Comparison of ENCODE assay signal across 39 cellular contexts in genomic region chr3:106611841-106612240, GRCh38.
DNase-seq lines count a peak whose midpoint lies in the region; ATAC-seq, FAIRE-seq and TF ChIP-seq lines count a peak whose summit lies in the region.
"Had no signal": no experiment of that assay in that cellular context is flagged by ENCODE, and none has a peak within 500 bp of the region (broad histone marks: within the 10 kb centered on the region; RNA-seq: fewer than 3 reads in every experiment).

No MANE protein-coding gene starts in this region.

- H3K27ac Mint-ChIP-seq in MCF 10A (ENCODE audit: low read depth, unreplicated experiment) (peak overlapping the region; percentile 65), mesothelial cell of epicardium (peak overlapping the region; percentile 41)
- H3K27ac Mint-ChIP-seq: activated naive CD4-positive, alpha-beta T cell treated with anti-CD3 and anti-CD28 coated beads, Interleukin-2, amount 50 U/mL, for 24 hours; CD8-positive, alpha-beta T cell; effector memory CD8-positive, alpha-beta T cell; memory B cell; neural progenitor cell had no signal

- no peaks in the 10 kb centered on the region for H3K4me1 ChIP-seq in breast epithelium
- H3K4me1 ChIP-seq in kidney (ENCODE audit: control insufficient read depth in 1 of 2, insufficient read depth in 1 of 2, low read depth in 1 of 2, low read length in 2 of 2) = no peaks in the 10 kb centered on the region
- peaks cover 0 to 4% (median 0%) of the 10 kb centered on the region in 4 donors for H3K4me1 ChIP-seq in sigmoid colon
- H3K4me1 ChIP-seq: gastroesophageal sphincter had no signal

- H3K4me1 Mint-ChIP-seq in MCF 10A (ENCODE audit: insufficient read depth, unreplicated experiment) (peaks cover 22% of the 10 kb centered on the region), mesothelial cell of epicardium (peaks cover 38% of the 10 kb centered on the region)

- H3K36me3 ChIP-seq in breast epithelium (no peaks in the 10 kb centered on the region), kidney (ENCODE audit: control insufficient read depth in 1 of 2, insufficient read depth in 2 of 2, low read length in 2 of 2) (no peaks in the 10 kb centered on the region), sigmoid colon (no peaks in the 10 kb centered on the region)
- H3K36me3 ChIP-seq: BE2C, cardiac muscle cell, gastroesophageal sphincter, MG63, neural progenitor cell, spleen, tibial artery had no signal

- H3K4me3 Mint-ChIP-seq in MCF 10A (ENCODE audit: unreplicated experiment) = no peak overlapping the region
- no peak overlapping the region for H3K4me3 Mint-ChIP-seq in mesothelial cell of epicardium
- H3K4me3 Mint-ChIP-seq: activated naive CD4-positive, alpha-beta T cell treated with anti-CD3 and anti-CD28 coated beads, Interleukin-2, amount 50 U/mL, for 24 hours; CD8-positive, alpha-beta T cell; effector memory CD8-positive, alpha-beta T cell; memory B cell; neural progenitor cell had no signal

- no peaks in the 10 kb centered on the region for H3K9me3 Mint-ChIP-seq in MCF 10A (ENCODE audit: unreplicated experiment)
- H3K9me3 Mint-ChIP-seq in mesothelial cell of epicardium = peaks cover 22% of the 10 kb centered on the region

- no peak for ATAC-seq in GM21423 (IDR thresholded peaks at IDR 0.05; ENCODE audit: unreplicated experiment)
- ATAC-seq: CD8-positive, alpha-beta T cell; effector memory CD8-positive, alpha-beta T cell; gastroesophageal sphincter; K562; left colon had no signal

- POLR2A ChIA-PET in MCF 10A (lab: Yijun Ruan, JAX) = interaction anchor here (0.5 kb wide), 1 partner anchor 227 kb away, joined by 3 read pairs; no protein-coding TSS in a partner anchor

- H3K4me3 ChIP-seq in breast epithelium (no peak overlapping the region), kidney (ENCODE audit: low read length in 2 of 2) (no peak overlapping the region), sigmoid colon (no peak overlapping the region)
- H3K4me3 ChIP-seq: cardiac muscle cell, gastroesophageal sphincter, K562, MG63, neural progenitor cell, spleen, tibial artery had no signal

- H3K36me3 Mint-ChIP-seq in MCF 10A (ENCODE audit: insufficient read depth, unreplicated experiment) (no peaks in the 10 kb centered on the region), mesothelial cell of epicardium (peaks cover 13% of the 10 kb centered on the region)
- H3K36me3 Mint-ChIP-seq: CD8-positive, alpha-beta T cell; neural progenitor cell had no signal

- FAIRE-seq in kidney (lab: Jason Lieb, UNC) = no peak
- FAIRE-seq: HTR-8/SVneo, K562 had no signal

- no peak overlapping the region for H3K9ac ChIP-seq in kidney (ENCODE audit: low read length in 2 of 2)
- H3K9ac ChIP-seq: neural progenitor cell, parathyroid adenoma had no signal

- BruUV-seq in MCF 10A (replicated peaks; lab: Mats Ljungman, UMichigan) = no TSS peak

- H3K27me3 ChIP-seq in breast epithelium (no peaks in the 10 kb centered on the region), sigmoid colon (no peaks in the 10 kb centered on the region)
- H3K27me3 ChIP-seq: BE2C, cardiac muscle cell, gastroesophageal sphincter, MG63, neural progenitor cell, spleen, tibial artery had no signal

- H3K27ac ChIP-seq in breast epithelium (no peak overlapping the region), kidney (ENCODE audit: low read depth in 2 of 2, low read length in 2 of 2) (no peak overlapping the region), sigmoid colon (no peak overlapping the region)
- H3K27ac ChIP-seq: cardiac muscle cell, gastroesophageal sphincter, neural progenitor cell, parathyroid adenoma, spleen, tibial artery had no signal

- intact Hi-C loops in MCF 10A (cut with micrococcal nuclease) = no loop called here
- intact Hi-C loops in breast epithelium (cut with DNase I; ENCODE audit: low total_unique reads) = no loop called here
- intact Hi-C loops in kidney (cut with DNase I) = loop anchor here (10.0 kb wide), 1 partner anchor 927 kb away; no protein-coding TSS in a partner anchor
- intact Hi-C loops in sigmoid colon (cut with DNase I) = no loop called here

- TF ChIP-seq CTCF in MCF 10A (IDR thresholded peaks at IDR 0.05; ENCODE audit: unreplicated experiment) (no peak), breast epithelium (IDR thresholded peaks at IDR 0.05) (no peak), mesothelial cell of epicardium (IDR thresholded peaks at IDR 0.05; ENCODE audit: unreplicated experiment) (no peak), kidney (IDR thresholded peaks at IDR 0.05; ENCODE audit: borderline replicate concordance, extremely low read depth, insufficient read depth) (no peak), sigmoid colon (IDR thresholded peaks at IDR 0.05) (no peak)

- CTCF ChIA-PET in MCF 10A (lab: Yijun Ruan, JAX) = interaction anchor here (0.6 to 3.1 kb wide), 2 partner anchors 452 to 567 kb away, joined by 3 to 13 read pairs; no protein-coding TSS in a partner anchor

- H3K27me3 Mint-ChIP-seq in MCF 10A (ENCODE audit: insufficient read depth, unreplicated experiment) (no peaks in the 10 kb centered on the region), mesothelial cell of epicardium (ENCODE audit: low read depth) (no peaks in the 10 kb centered on the region)
- H3K27me3 Mint-ChIP-seq: effector memory CD8-positive, alpha-beta T cell; memory B cell had no signal

- no peaks in the 10 kb centered on the region for H3K9me3 ChIP-seq in breast epithelium
- no peaks in the 10 kb centered on the region for H3K9me3 ChIP-seq in kidney (ENCODE audit: control insufficient read depth in 1 of 2, low read length in 2 of 2)
- no peaks in the 10 kb centered on the region for H3K9me3 ChIP-seq in sigmoid colon
- H3K9me3 ChIP-seq: BE2C, gastroesophageal sphincter, tibial artery had no signal

- TF ChIP-seq POLR2A in breast epithelium (IDR thresholded peaks at IDR 0.05) = no peak
- no peak for TF ChIP-seq POLR2A in sigmoid colon (IDR thresholded peaks at IDR 0.05)

- no peak for TF ChIP-seq EP300 in sigmoid colon (IDR thresholded peaks at IDR 0.05)

- DNase-seq in MCF 10A (ENCODE audit: unreplicated experiment) (no peak), breast epithelium (ENCODE audit: low spot score in 2 of 2) (no peak), M059J (ENCODE audit: low read depth) (peak; percentile 72), fibroblast of gingiva (ENCODE audit: low read depth) (peak; percentile 62), mesothelial cell of epicardium (ENCODE audit: low spot score in 2 of 2, unreplicated experiment in 2 of 2) (no peak), kidney (no peak), sigmoid colon (no peak)
- DNase-seq: activated CD4-positive, alpha-beta T cell treated with anti-CD3 and anti-CD28 coated beads for 48 hours; activated CD8-positive, alpha-beta memory T cell treated with anti-CD3 and anti-CD28 coated beads for 24 hours; activated T-cell treated with anti-CD3 and anti-CD28 coated beads for 4 hours; anterior cingulate cortex; BE2C; CD8-positive, alpha-beta T cell; cortex of kidney; effector memory CD8-positive, alpha-beta T cell; erythroblast; H7; hippocampal formation; left colon; MG63; NCI-H1105; NCI-H187; NCI-H345; NCI-H748 treated with DMSO at 0.1 percent for 48 hours; SIG-M5; spleen; stimulated activated CD4-positive, alpha-beta T cell treated with anti-CD3 and anti-CD28 coated beads, Interleukin-2, amount 100 ng/mL, for 24 hours; stimulated activated CD8-positive, alpha-beta memory T cell treated with anti-CD3 and anti-CD28 coated beads, Interleukin-4, amount 100 ng/mL, for 48 hours; T-helper 9 cell; tibial artery had no signal

Comparison
In these comparisons a context has a peak if more than half of its experiments do, and no peak if none do; other contexts are left out.
1. DNase-seq: peak in M059J (single experiment) and fibroblast of gingiva (single experiment); none in MCF 10A (single experiment), breast epithelium (0 of 2), mesothelial cell of epicardium (0 of 2), kidney (single experiment) and sigmoid colon (single experiment).